In genomic region chr21:34602061-34602460, GRCh38 we compare ENCODE assay signal across 16 cellular contexts. TPM values are rescaled to one million over a fixed set of nuclear protein-coding genes. Genes with fewer than 3 reads are reported as not detected.
DNase-seq lines count a peak whose midpoint lies in the region; ATAC-seq and TF ChIP-seq lines count a peak whose summit lies in the region.
"Had no signal": no experiment of that assay in that cellular context is flagged by ENCODE, and none has a peak within 500 bp of the region (broad histone marks: within the 10 kb centered on the region; RNA-seq: fewer than 3 reads in every experiment).

No MANE protein-coding gene starts in this region.

- no peak overlapping the region for H4K5ac ChIP-seq in mesendoderm (ENCODE audit: low read length)

- intact Hi-C loops in heart left ventricle (cut with DNase I): loop anchor here in 2 of 10 donors (2.0 to 5.0 kb wide), 2 partner anchors 80 to 89 kb away; partner anchors contain the start of gene KCNE1 (in 1 of the 2)
- intact Hi-C loops in esophagus muscularis mucosa (cut with DNase I): no loop called here

- TF ChIP-seq CTCF in cardiac muscle cell (IDR thresholded peaks at IDR 0.05; ENCODE audit: low read depth, low read length) (no peak), heart left ventricle (IDR thresholded peaks at IDR 0.05) (no peak), esophagus muscularis mucosa (IDR thresholded peaks at IDR 0.05) (no peak)

- H3K27me3 ChIP-seq in cardiac muscle cell (no peaks in the 10 kb centered on the region), heart left ventricle (no peaks in the 10 kb centered on the region), esophagus muscularis mucosa (no peaks in the 10 kb centered on the region), mesendoderm (ENCODE audit: insufficient read depth, low read length, poor library complexity) (no peaks in the 10 kb centered on the region)

- no peak overlapping the region for H2BK15ac ChIP-seq in mesendoderm (replicated peaks; ENCODE audit: low read depth)

- no peak for ATAC-seq in heart left ventricle
- ATAC-seq: Right ventricle myocardium inferior had no signal

- no peak overlapping the region for H3K4ac ChIP-seq in mesendoderm (ENCODE audit: low read depth, low read length)

- no peak overlapping the region for H4K8ac ChIP-seq in mesendoderm (ENCODE audit: low read depth, low read length)

- no peak overlapping the region for H2BK120ac ChIP-seq in mesendoderm (ENCODE audit: low read depth, low read length)

- no peak for TF ChIP-seq POLR2A in heart left ventricle (IDR thresholded peaks at IDR 0.05)
- TF ChIP-seq POLR2A in esophagus muscularis mucosa (IDR thresholded peaks at IDR 0.05; ENCODE audit: low read depth): no peak

- TF ChIP-seq EP300 in esophagus muscularis mucosa (IDR thresholded peaks at IDR 0.05): no peak

- DNase-seq in cardiac muscle cell (ENCODE audit: low read depth in 1 of 2, low spot score in 1 of 2) (no peak), heart left ventricle (no peak), NCI-H69 (lab: John Stamatoyannopoulos, UW) (peak; percentile 41), esophagus muscularis mucosa (ENCODE audit: extremely low spot score) (peak; percentile 12), mesendoderm (no peak), HuH-7.5 (ENCODE audit: low spot score) (no peak)
- no peak for DNase-seq in stimulated activated CD4-positive, alpha-beta T cell treated with anti-CD3 and anti-CD28 coated beads, Interleukin-2, amount 100 ng/mL, for 48 hours
- DNase-seq: ACHN; NCI-H1436; NCI-H2227 treated with DMSO at 0.1 percent for 48 hours; NCI-H524 treated with DMSO at 0.1 percent for 48 hours; NK-92 treated with Interleukin-12 subunit alpha and Interleukin-12 subunit beta, amount 100 ng/mL, for 24 hours; SW 1271 had no signal

- H3K4me2 ChIP-seq in mesendoderm (ENCODE audit: low read length): no peak overlapping the region
- H3K4me2 ChIP-seq: KMS-11 had no signal

- peaks cover 19% of the 10 kb centered on the region for H3K4me1 ChIP-seq in cardiac muscle cell (ENCODE audit: low read depth)
- H3K4me1 ChIP-seq in heart left ventricle: peaks cover 0 to 25% (median 6%) of the 10 kb centered on the region in 12 donors
- H3K4me1 ChIP-seq in esophagus muscularis mucosa: peaks cover 4 to 19% (median 15%) of the 10 kb centered on the region in 4 donors
- H3K4me1 ChIP-seq in mesendoderm (ENCODE audit: control insufficient read depth, low read depth, low read length): no peaks in the 10 kb centered on the region

- no peaks in the 10 kb centered on the region for H3K9me3 ChIP-seq in cardiac muscle cell (ENCODE audit: low read depth)
- H3K9me3 ChIP-seq in heart left ventricle: peaks cover 0 to 5% (median 0%) of the 10 kb centered on the region in 12 donors
- H3K9me3 ChIP-seq in esophagus muscularis mucosa: no peaks in the 10 kb centered on the region

- no peak overlapping the region for H3K56ac ChIP-seq in mesendoderm (ENCODE audit: low read length)

- no peak overlapping the region for H2AK5ac ChIP-seq in mesendoderm (ENCODE audit: low read length)

- H3K9ac ChIP-seq in mesendoderm (ENCODE audit: low read length): no peak overlapping the region
- H3K9ac ChIP-seq: KMS-11 had no signal

- no peak overlapping the region for H3K18ac ChIP-seq in mesendoderm (ENCODE audit: low read length)

- no peaks in the 10 kb centered on the region for H3K36me3 ChIP-seq in cardiac muscle cell
- no peaks in the 10 kb centered on the region for H3K36me3 ChIP-seq in heart left ventricle
- H3K36me3 ChIP-seq in esophagus muscularis mucosa: no peaks in the 10 kb centered on the region
- H3K36me3 ChIP-seq in mesendoderm (ENCODE audit: control insufficient read depth, insufficient read depth, low read length): no peaks in the 10 kb centered on the region

- H3K23ac ChIP-seq in mesendoderm (ENCODE audit: low read length): no peak overlapping the region

- WGBS in heart left ventricle, 4 donors: 80 to 90% (median 84%) methylated on average over 4 of the region's 4 CpGs
- WGBS in esophagus muscularis mucosa: 87% methylated on average over 4 of the region's 4 CpGs
- no CpG with 5 or more reads among the region's 4 CpGs for WGBS in mesendoderm (ENCODE audit: extremely low coverage, insufficient coverage, low lambda C conversion rate)

- no peaks in the 10 kb centered on the region for H3K79me2 ChIP-seq in mesendoderm (ENCODE audit: control insufficient read depth, insufficient read depth, low read length)

- no peak overlapping the region for H2BK5ac ChIP-seq in mesendoderm (ENCODE audit: low read length)

- H3K4me3 ChIP-seq in cardiac muscle cell: no peak overlapping the region
- no peak overlapping the region for H3K4me3 ChIP-seq in heart left ventricle
- H3K4me3 ChIP-seq in esophagus muscularis mucosa: no peak overlapping the region
- H3K4me3 ChIP-seq in mesendoderm (ENCODE audit: low read length): no peak overlapping the region

- peak overlapping the region; percentile 8 for H3K27ac ChIP-seq in cardiac muscle cell
- peak overlapping the region in 1 of 12 donors; percentile 63 for H3K27ac ChIP-seq in heart left ventricle
- H3K27ac ChIP-seq in esophagus muscularis mucosa (replicated peaks in 1 of 4): no peak overlapping the region
- H3K27ac ChIP-seq in mesendoderm (ENCODE audit: low read depth, low read length): no peak overlapping the region
- H3K27ac ChIP-seq: C4-2B, KMS-11 had no signal

- H3K79me1 ChIP-seq in mesendoderm (ENCODE audit: low read length): no peaks in the 10 kb centered on the region

RNA-seq across cellular contexts. Expression of gene RCAN1, which starts 12.9 kb away (rescaled TPM):
- total RNA-seq in cardiac muscle cell (47.4 and 48.4 TPM in 2 replicates), heart left ventricle (100 to 1,000 TPM in 1 of 9 donors, 10 to 100 TPM in 8; 33.7 to 102 (median 57.6) TPM), esophagus muscularis mucosa (10 to 100 TPM; 32.4 to 58.8 (median 37.9) TPM)
- polyA plus RNA-seq in cardiac muscle cell (96.2 and 104 TPM in 2 replicates), heart left ventricle (10 to 100 TPM; 56.3 to 99.1 TPM)
- polyA plus RNA-seq in mesendoderm (2013, experiment 1 of 2): 4.2 TPM
- polyA plus RNA-seq in mesendoderm (2013, experiment 2 of 2): 3.9 TPM

Comparison
In these comparisons a context has a peak if more than half of its experiments do, and no peak if none do; other contexts are left out.
1. DNase-seq: peak in NCI-H69 (single experiment) and esophagus muscularis mucosa (single experiment); none in cardiac muscle cell (0 of 2), heart left ventricle (0 of 5), stimulated activated CD4-positive, alpha-beta T cell treated with anti-CD3 and anti-CD28 coated beads, Interleukin-2, amount 100 ng/mL, for 48 hours (0 of 2), mesendoderm (single experiment) and HuH-7.5 (single experiment).